Comparison of ENCODE assay signal across 23 cellular contexts in the genomic region with DNA sequence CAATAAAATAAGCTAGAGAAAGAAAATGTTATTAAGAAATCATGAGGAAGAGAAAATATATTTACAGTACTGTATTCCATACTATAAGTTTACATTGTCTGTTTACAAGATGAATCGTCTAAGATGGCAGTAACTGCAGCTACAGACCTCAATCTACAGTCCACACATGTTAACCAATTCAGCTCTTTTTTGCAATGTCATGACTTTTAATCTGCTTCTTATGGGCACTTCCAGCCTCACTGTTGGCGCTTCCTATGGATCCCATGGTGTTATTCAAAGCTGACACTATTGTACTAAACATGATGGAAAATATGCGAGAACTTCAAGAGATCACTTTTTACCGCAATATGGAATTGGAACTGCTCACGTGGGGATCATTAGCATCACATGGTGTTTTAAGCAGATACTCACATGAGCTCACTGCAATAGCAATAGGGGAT.
DNase-seq lines count a peak whose midpoint lies in the region; ATAC-seq, FAIRE-seq and TF ChIP-seq lines count a peak whose summit lies in the region.
"Had no signal": no experiment of that assay in that cellular context is flagged by ENCODE, and none has a peak within 500 bp of the region (broad histone marks: within the 10 kb centered on the region; RNA-seq: fewer than 3 reads in every experiment).

No MANE protein-coding gene starts in this region.

- H3K9me3 ChIP-seq in HepG2 (ENCODE audit: low read length) (no peaks in the 10 kb centered on the region), right lobe of liver (no peaks in the 10 kb centered on the region), Panc1 (ENCODE audit: control insufficient read depth, insufficient read depth, low read depth, low read length) (peaks cover 3% of the 10 kb centered on the region; the same call in 1 of the 2 replicates), K562 (replicated peaks; ENCODE audit: control insufficient read depth, insufficient read depth, low read depth, low read length) (no peaks in the 10 kb centered on the region)
- H3K9me3 ChIP-seq: BE2C; BLaER1 treated with 17β-estradiol and CSF1 and Interleukin-3, amounts not matched to agents 10 nM and 100 nM had no signal

- no peak overlapping the region for H3K27ac Mint-ChIP-seq in activated naive CD8-positive, alpha-beta T cell treated with anti-CD3 and anti-CD28 coated beads for 36 hours
- H3K27ac Mint-ChIP-seq: CD14-positive monocyte; CD4-positive, alpha-beta T cell; CD8-positive, alpha-beta memory T cell; GM23338; H9 had no signal

- no peaks in the 10 kb centered on the region for H3K36me3 Mint-ChIP-seq in activated naive CD8-positive, alpha-beta T cell treated with anti-CD3 and anti-CD28 coated beads for 36 hours
- H3K36me3 Mint-ChIP-seq: CD14-positive monocyte; CD8-positive, alpha-beta memory T cell had no signal

- no TSS peak for BruUV-seq in HepG2 (replicated peaks; lab: Mats Ljungman, UMichigan)
- no TSS peak for BruUV-seq in Panc1 (replicated peaks; lab: Mats Ljungman, UMichigan)
- no TSS peak for BruUV-seq in K562 (replicated peaks; lab: Mats Ljungman, UMichigan)

- H4K20me1 ChIP-seq in HepG2 (ENCODE audit: insufficient read depth, low read length) (no peaks in the 10 kb centered on the region), K562 (replicated peaks; ENCODE audit: control insufficient read depth, insufficient read depth, low read length) (no peaks in the 10 kb centered on the region)
- H4K20me1 ChIP-seq: BLaER1 treated with 17β-estradiol and CSF1 and Interleukin-3, amounts not matched to agents 10 nM and 100 nM had no signal

- TF ChIP-seq EP300 in HepG2 (IDR thresholded peaks at IDR 0.05; ENCODE audit: low read depth in 2 of 2, low read length in 2 of 2): no peak
- TF ChIP-seq EP300 in HepG2 (CRISPR knock-in tag; IDR thresholded peaks at IDR 0.05; ENCODE audit: borderline replicate concordance): no peak
- peak; percentile 87 for TF ChIP-seq EP300 in K562 (IDR thresholded peaks at IDR 0.05; ENCODE audit: low read length)

- H3K4me3 ChIP-seq in HepG2 (replicated peaks in 1 of 3; ENCODE audit: insufficient read depth in 1 of 3, low read depth in 2 of 3, low read length in 3 of 3) (no peak overlapping the region), right lobe of liver (no peak overlapping the region), Panc1 (ENCODE audit: low read depth in 2 of 2, low read length in 2 of 2) (no peak overlapping the region), K562 (no peak overlapping the region)
- H3K4me3 ChIP-seq: BLaER1 treated with 17β-estradiol and CSF1 and Interleukin-3, amounts not matched to agents 10 nM and 100 nM; GM12878; GM23338 had no signal

- intact Hi-C loops in HepG2 (cut with micrococcal nuclease; ENCODE audit: unreplicated experiment) (no loop called here), right lobe of liver (cut with DNase I) (no loop called here), Panc1 (cut with micrococcal nuclease; ENCODE audit: unreplicated experiment) (no loop called here), K562 (cut with micrococcal nuclease) (no loop called here)

- no peaks in the 10 kb centered on the region for H3K79me2 ChIP-seq in HepG2 (ENCODE audit: insufficient read depth, low read length)
- no peaks in the 10 kb centered on the region for H3K79me2 ChIP-seq in K562 (ENCODE audit: control insufficient read depth, insufficient read depth, low read length)

- H3K4me2 ChIP-seq in HepG2 (ENCODE audit: low read depth, low read length) (no peak overlapping the region), K562 (ENCODE audit: insufficient read depth, low read length) (peak overlapping the region; percentile 6; the same call in 1 of the 2 replicates)
- H3K4me2 ChIP-seq: BLaER1 treated with 17β-estradiol and CSF1 and Interleukin-3, amounts not matched to agents 10 nM and 100 nM; GM23338 had no signal

- H3K4me1 Mint-ChIP-seq in activated naive CD8-positive, alpha-beta T cell treated with anti-CD3 and anti-CD28 coated beads for 36 hours: no peaks in the 10 kb centered on the region
- H3K4me1 Mint-ChIP-seq: CD8-positive, alpha-beta memory T cell; GM23338; H9 had no signal

- H2AFZ ChIP-seq in HepG2 (ENCODE audit: low read length) (no peak overlapping the region), K562 (ENCODE audit: low read depth, low read length) (peak overlapping the region; percentile 66)
- H2AFZ ChIP-seq: GM23338 had no signal

- H3K27ac ChIP-seq in HepG2 (ENCODE audit: extremely low read length, insufficient read depth, low read length) (no peak overlapping the region), right lobe of liver (no peak overlapping the region), Panc1 (ENCODE audit: low read length) (peak overlapping the region; percentile 42; the same call in 1 of the 2 replicates), K562 (ENCODE audit: extremely low read depth, low read depth, low read length) (peak overlapping the region; percentile 65)
- H3K27ac ChIP-seq: BLaER1 treated with 17β-estradiol and CSF1 and Interleukin-3, amounts not matched to agents 10 nM and 100 nM had no signal

- no peak overlapping the region for H3K9ac ChIP-seq in HepG2 (ENCODE audit: insufficient read depth, low read depth, low read length)
- peak overlapping the region in 1 of 2 experiments; percentile 25; a peak in 2 of 4 replicates for H3K9ac ChIP-seq in K562 (ENCODE audit: insufficient read depth in 1 of 2, low read depth in 2 of 2, low read length in 2 of 2)
- H3K9ac ChIP-seq: BLaER1 treated with 17β-estradiol and CSF1 and Interleukin-3, amounts not matched to agents 10 nM and 100 nM had no signal

- POLR2A ChIA-PET in HepG2 (lab: Yijun Ruan, JAX) (no interaction called here), Panc1 (lab: Charles Lee) (no interaction called here), K562 (lab: Yijun Ruan, JAX) (interaction anchor here (0.8 to 1.2 kb wide), 3 partner anchors 8 to 451 kb away, joined by 3 to 5 read pairs (median 4); no protein-coding TSS in a partner anchor)

- FAIRE-seq in HepG2 (lab: Jason Lieb, UNC) (no peak), K562 (lab: Jason Lieb, UNC) (peak; percentile 86)
- FAIRE-seq: D721Med, GM12878, GM19239 had no signal

- DNase-seq in HepG2 (ENCODE audit: low spot score) (no peak), right lobe of liver (no peak), Panc1 (ENCODE audit: low read depth, low spot score) (no peak), K562 (ENCODE audit: extremely low read depth in 1 of 4, low spot score in 3 of 4) (peak in 3 of 4 experiments; percentile 20 to 76 (median 63)), AG08395 (ENCODE audit: low spot score) (no peak), superior temporal gyrus (ENCODE audit: extremely low spot score) (no peak)
- DNase-seq in activated naive CD8-positive, alpha-beta T cell treated with anti-CD3 and anti-CD28 coated beads for 36 hours: no peak
- DNase-seq: 8988T; BE2C; CD4-positive, alpha-beta T cell; CD8-positive, alpha-beta memory T cell; DMS 273 treated with DMSO at 0.1 percent for 48 hours; DMS79; EL; GDM1; H9 had no signal

- TF ChIP-seq POLR2A in HepG2 (IDR thresholded peaks at IDR 0.05; ENCODE audit: insufficient read depth in 1 of 2, low read depth in 2 of 2, low read length in 2 of 2) (no peak), right lobe of liver (IDR thresholded peaks at IDR 0.05) (no peak), K562 (conservative IDR thresholded peaks at IDR 0.05) (no peak)

- H3K27me3 ChIP-seq in HepG2 (ENCODE audit: control insufficient read depth in 1 of 2, insufficient read depth in 2 of 2, low read length in 2 of 2): no peaks in the 10 kb centered on the region
- no peaks in the 10 kb centered on the region for H3K27me3 ChIP-seq in right lobe of liver
- H3K27me3 ChIP-seq in Panc1 (ENCODE audit: control insufficient read depth, insufficient read depth, low read length): no peaks in the 10 kb centered on the region
- H3K27me3 ChIP-seq in K562 (ENCODE audit: control insufficient read depth in 2 of 2, insufficient read depth in 2 of 2, low read length in 2 of 2): no peaks in the 10 kb centered on the region
- H3K27me3 ChIP-seq: BE2C; BLaER1 treated with 17β-estradiol and CSF1 and Interleukin-3, amounts not matched to agents 10 nM and 100 nM had no signal

- in situ Hi-C loops in HepG2 (cut with HindIII; ENCODE audit: extremely low pct_ligation_motif_present, low pct_unique_long_range_greater_than_20kb) (no loop called here), Panc1 (cut with HindIII; ENCODE audit: low pct_unique_long_range_greater_than_20kb, low sequenced_read_pairs) (no loop called here), K562 (cut with MboI) (no loop called here)

- TF ChIP-seq CTCF in HepG2 (CRISPR knock-in tag; IDR thresholded peaks at IDR 0.05) (no peak), right lobe of liver (IDR thresholded peaks at IDR 0.05) (no peak), Panc1 (IDR thresholded peaks at IDR 0.05) (no peak), K562 (IDR thresholded peaks at IDR 0.05 in 2 of 3, conservative IDR thresholded peaks at IDR 0.05 in 1 of 3; ENCODE audit: insufficient read depth in 2 of 3, low read depth in 1 of 3, low read length in 3 of 3) (no peak)

- H3K27me3 Mint-ChIP-seq in activated naive CD8-positive, alpha-beta T cell treated with anti-CD3 and anti-CD28 coated beads for 36 hours: peaks cover 37% of the 10 kb centered on the region

- TF ChIP-seq RAD21 in HepG2 (CRISPR knock-in tag; IDR thresholded peaks at IDR 0.05) (no peak), K562 (CRISPR knock-in tag; conservative IDR thresholded peaks at IDR 0.05 in 1 of 2, IDR thresholded peaks at IDR 0.05 in 1 of 2) (0 out of 4 replicates have a peak, but pooled peaks of 1 of the 2 experiments have one; percentile 28)

- ATAC-seq in HepG2 (no peak), right lobe of liver (no peak), Panc1 (no peak), K562 (peak; percentile 83)
- ATAC-seq: GM12878, GM23338, HCT116 had no signal

- no peaks in the 10 kb centered on the region for H3K9me3 Mint-ChIP-seq in activated naive CD8-positive, alpha-beta T cell treated with anti-CD3 and anti-CD28 coated beads for 36 hours
- H3K9me3 Mint-ChIP-seq: CD4-positive, alpha-beta T cell; CD8-positive, alpha-beta memory T cell; GM23338; H9 had no signal

- H3K4me1 ChIP-seq in HepG2 (ENCODE audit: insufficient read depth, low read length) (no peaks in the 10 kb centered on the region), right lobe of liver (peaks cover 0 to 8% (median 0%) of the 10 kb centered on the region in 4 donors), Panc1 (ENCODE audit: control insufficient read depth, insufficient read depth, low read length) (no peaks in the 10 kb centered on the region; the same call in 1 of the 2 replicates), K562 (replicated peaks in 1 of 2; ENCODE audit: control insufficient read depth in 2 of 2, insufficient read depth in 2 of 2, low read length in 2 of 2) (peaks cover 0 to 27% of the 10 kb centered on the region in 2 experiments; a peak in 3 of 5 replicates)
- H3K4me1 ChIP-seq: BE2C; BLaER1 treated with 17β-estradiol and CSF1 and Interleukin-3, amounts not matched to agents 10 nM and 100 nM had no signal

- H3K9me1 ChIP-seq in K562 (ENCODE audit: control insufficient read depth, insufficient read depth, low read length): no peaks in the 10 kb centered on the region

- no peaks in the 10 kb centered on the region for H3K36me3 ChIP-seq in HepG2 (replicated peaks in 1 of 2; ENCODE audit: control insufficient read depth in 1 of 2, insufficient read depth in 2 of 2, low read length in 2 of 2)
- H3K36me3 ChIP-seq in right lobe of liver: no peaks in the 10 kb centered on the region
- no peaks in the 10 kb centered on the region for H3K36me3 ChIP-seq in Panc1 (ENCODE audit: control insufficient read depth, insufficient read depth, low read length)
- no peaks in the 10 kb centered on the region for H3K36me3 ChIP-seq in K562 (ENCODE audit: control insufficient read depth, insufficient read depth, low read length)
- H3K36me3 ChIP-seq: BE2C; BLaER1 treated with 17β-estradiol and CSF1 and Interleukin-3, amounts not matched to agents 10 nM and 100 nM had no signal

- H3K4me3 Mint-ChIP-seq in activated naive CD8-positive, alpha-beta T cell treated with anti-CD3 and anti-CD28 coated beads for 36 hours: no peak overlapping the region
- H3K4me3 Mint-ChIP-seq: CD14-positive monocyte; CD4-positive, alpha-beta T cell; CD8-positive, alpha-beta memory T cell; GM23338; H9 had no signal

- CTCF ChIA-PET in HepG2 (lab: Yijun Ruan, JAX; ENCODE audit: low intra/inter-chr PET ratio, low total read pairs) (no interaction called here), Panc1 (lab: Charles Lee) (no interaction called here), K562 (lab: Yijun Ruan, JAX; ENCODE audit: low intra/inter-chr PET ratio) (no interaction called here)

- WGBS in HepG2 (ENCODE audit: low lambda C conversion rate): 55% methylated on average over 5 of the region's 5 CpGs
- 91% methylated on average over 5 of the region's 5 CpGs for WGBS in right lobe of liver (ENCODE audit: insufficient coverage, low coverage, low lambda C conversion rate, missing lambda C conversion rate)
- WGBS in K562 (ENCODE audit: insufficient coverage, low coverage, missing lambda C conversion rate): 21% methylated on average over 5 of the region's 5 CpGs

Comparison
In these comparisons a context has a peak if more than half of its experiments do, and no peak if none do; other contexts are left out.
1. DNase-seq: peak in K562 (3 of 4); none in HepG2 (single experiment), right lobe of liver (0 of 3), Panc1 (single experiment), activated naive CD8-positive, alpha-beta T cell treated with anti-CD3 and anti-CD28 coated beads for 36 hours (single experiment), AG08395 (single experiment) and superior temporal gyrus (single experiment).
2. H3K27ac ChIP-seq: peak in Panc1 (single experiment) and K562 (single experiment); none in HepG2 (single experiment) and right lobe of liver (0 of 3).